Comparison of ENCODE assay signal across 12 cellular contexts in genomic region chr9:114072181-114073140, GRCh38. TPM values are rescaled to one million over a fixed set of nuclear protein-coding genes. Genes with fewer than 3 reads are reported as not detected.
A peak's percentile ranks its signal among the peaks of the same experiment; 100 is the strongest.
DNase-seq lines count a peak whose midpoint lies in the region; ATAC-seq and TF ChIP-seq lines count a peak whose summit lies in the region.
"Had no signal": no experiment of that assay in that cellular context is flagged by ENCODE, and none has a peak within 500 bp of the region (broad histone marks: within the 10 kb centered on the region; RNA-seq: fewer than 3 reads in every experiment).

No MANE protein-coding gene starts in this region.

- H3K27me3 ChIP-seq in A673 (replicated peaks; ENCODE audit: insufficient read depth, low read depth, low read length, poor library complexity) (peaks cover 8% of the 10 kb centered on the region), lung (ENCODE audit: control insufficient read depth, insufficient read depth) (no peaks in the 10 kb centered on the region)

- H3K36me3 ChIP-seq in A673 (ENCODE audit: insufficient read depth, low read length, poor library complexity, severe bottlenecking) (no peaks in the 10 kb centered on the region), lung (ENCODE audit: control insufficient read depth in 2 of 2, insufficient read depth in 2 of 2, low read length in 2 of 2) (no peaks in the 10 kb centered on the region)
- H3K36me3 ChIP-seq: SJCRH30 had no signal

- no peaks in the 10 kb centered on the region for H3K9me3 ChIP-seq in A673 (ENCODE audit: low read depth, low read length, poor library complexity, severe bottlenecking)
- no peaks in the 10 kb centered on the region for H3K9me3 ChIP-seq in lung (ENCODE audit: control insufficient read depth in 2 of 2, insufficient read depth in 1 of 2, low read length in 1 of 2)
- H3K9me3 ChIP-seq: SJCRH30 had no signal

- peak; percentile 23 for DNase-seq in A673 (ENCODE audit: low spot score)
- DNase-seq in LNCaP clone FGC (ENCODE audit: low read depth), result peak; percentile 22
- DNase-seq in cerebellar cortex (ENCODE audit: low spot score), result peak; percentile 78
- DNase-seq in lung (ENCODE audit: low spot score), result peak; percentile 47
- no peak for DNase-seq in GM10248 (ENCODE audit: extremely low spot score)
- no peak for DNase-seq in GM19240 (ENCODE audit: insufficient read length, low spot score)
- no peak for DNase-seq in NCI-H526 treated with DMSO at 0.1 percent for 48 hours (lab: John Stamatoyannopoulos, UW)

- BruUV-seq in A673 (replicated peaks; lab: Mats Ljungman, UMichigan), result no TSS peak

- intact Hi-C loops in A673 (cut with micrococcal nuclease; ENCODE audit: unreplicated experiment), result loop anchor here (5.0 kb wide), 1 partner anchor 335 kb away; no protein-coding TSS in a partner anchor

- no peak for ATAC-seq in lung (ENCODE audit: insufficient read depth, low FRiP score)
- no peak for ATAC-seq in HG02588 (IDR thresholded peaks at IDR 0.05; ENCODE audit: unreplicated experiment)
- ATAC-seq: stimulated activated memory B cell treated with anti-CD40 and anti-IgM and Interleukin-4, amounts not matched to agents 10 μg/mL and 1 μg/mL and 100 μg/mL, for 72 hours had no signal

- POLR2A ChIA-PET in A673 (lab: Charles Lee; ENCODE audit: low non-redundant PET), result no interaction called here
- POLR2A ChIA-PET in GM10248 (lab: Yijun Ruan, JAX), result no interaction called here

- H3K4me3 ChIP-seq in A673 (ENCODE audit: low read depth, low read length, poor library complexity, severe bottlenecking), result no peak overlapping the region
- H3K4me3 ChIP-seq in LNCaP clone FGC (ENCODE audit: low read depth, low read length), result no peak overlapping the region
- H3K4me3 ChIP-seq in lung, result no peak overlapping the region
- H3K4me3 ChIP-seq: SJCRH30 had no signal

- CTCF ChIA-PET in A673 (lab: Charles Lee) (no interaction called here), GM10248 (lab: Yijun Ruan, JAX) (interaction anchor here (1.2 to 6.3 kb wide), 2 partner anchors 10 to 35 kb away, joined by 3 to 41 read pairs; no protein-coding TSS in a partner anchor)

- WGBS in lung, 2 donors, result 68 to 85% methylated on average over 14 of the region's 14 CpGs

- no peaks in the 10 kb centered on the region for H3K4me1 ChIP-seq in A673 (ENCODE audit: insufficient read depth, low read length, poor library complexity, severe bottlenecking)
- H3K4me1 ChIP-seq in lung (ENCODE audit: control insufficient read depth in 2 of 2, insufficient read depth in 2 of 2, low read length in 2 of 2), result peaks cover 0 to 2% of the 10 kb centered on the region in 2 donors
- H3K4me1 ChIP-seq: SJCRH30 had no signal

- H3K27ac ChIP-seq in A673 (ENCODE audit: low read depth, low read length, poor library complexity, severe bottlenecking) (no peak overlapping the region), lung (ENCODE audit: low read depth in 1 of 2, low read length in 1 of 2) (no peak overlapping the region)
- H3K27ac ChIP-seq: C4-2B, SJCRH30 had no signal

- peak; percentile 39 for TF ChIP-seq CTCF in A673 (conservative IDR thresholded peaks at IDR 0.05; ENCODE audit: low read depth, low read length)
- 0 out of 2 replicates have a peak, but pooled peaks have one; percentile 3 for TF ChIP-seq CTCF in LNCaP clone FGC (IDR thresholded peaks at IDR 0.05; ENCODE audit: control insufficient read depth, extremely low read depth, insufficient read depth)
- TF ChIP-seq CTCF in lung (IDR thresholded peaks at IDR 0.05; ENCODE audit: control extremely low read depth, extremely low read depth), result no peak
- TF ChIP-seq CTCF in GM10248 (IDR thresholded peaks at IDR 0.05; ENCODE audit: control extremely low read depth, extremely low read depth, low read depth, missing control alignments), result no peak

RNA-seq across cellular contexts. Expression of gene AMBP, which starts 5.6 kb away (rescaled TPM):
- not detected in 2 replicates for total RNA-seq in A673 (2021)
- total RNA-seq in lung, result 1 to 10 TPM; 1.2 to 3.7 TPM
- polyA plus RNA-seq in lung, result 1 to 10 TPM in 1 of 2 donors, under 1 TPM in 1; 0.47 to 2.0 TPM
- total RNA-seq: LHCN-M2 had no signal

RNA-seq across cellular contexts. Expression of gene KIF12, which starts 26.6 kb away (rescaled TPM):
- total RNA-seq in A673 (2021) (not detected in 2 replicates), lung (1 to 10 TPM; 4.7 to 4.8 TPM)
- polyA plus RNA-seq in lung, result 1 to 10 TPM in 1 of 2 donors, under 1 TPM in 1; 0.47 to 6.7 TPM
- total RNA-seq: LHCN-M2, SJCRH30 had no signal

Comparison
In these comparisons a context has a peak if more than half of its experiments do, and no peak if none do; other contexts are left out.
1. DNase-seq: peak in A673 (single experiment), LNCaP clone FGC (single experiment), cerebellar cortex (single experiment) and lung (single experiment); none in GM10248 (single experiment), GM19240 (single experiment) and NCI-H526 treated with DMSO at 0.1 percent for 48 hours (single experiment).
2. CTCF ChIP-seq: peak in A673 (single experiment) and LNCaP clone FGC (single experiment); none in lung (single experiment) and GM10248 (single experiment).